ENCODE assay signal across 8 cellular contexts in the genomic region with DNA sequence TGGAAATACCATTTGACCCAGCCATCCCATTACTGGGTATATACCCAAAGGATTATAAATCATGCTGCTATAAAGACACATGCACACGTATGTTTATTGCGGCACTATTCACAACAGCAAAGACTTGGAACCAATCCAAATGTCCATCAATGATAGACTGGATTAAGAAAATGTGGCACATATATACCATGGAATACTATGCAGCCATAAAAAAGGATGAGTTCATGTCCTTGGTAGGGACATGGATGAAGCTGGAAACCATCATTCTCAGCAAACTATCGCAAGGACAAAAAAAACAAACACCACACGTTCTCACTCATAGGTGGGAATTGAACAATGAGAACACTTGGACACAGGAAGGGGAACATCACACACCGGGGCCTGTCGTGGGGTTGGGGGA. TPM values are rescaled to one million over a fixed set of nuclear protein-coding genes. Genes with fewer than 3 reads are reported as not detected.
A peak's percentile ranks its signal among the peaks of the same experiment; 100 is the strongest.
DNase-seq lines count a peak whose midpoint lies in the region; ATAC-seq and TF ChIP-seq lines count a peak whose summit lies in the region.
"Not testable (repeated sequence)": the region's sequence is repeated elsewhere in the genome, so short reads cannot be mapped to it uniquely, and the experiment has no call there.

No MANE protein-coding gene starts in this region.

- not testable (repeated sequence) for TF ChIP-seq CTCF in HEK293 (tag by site-specific recombination; IDR thresholded peaks at IDR 0.05); natural killer cell (IDR thresholded peaks at IDR 0.05)

- intact Hi-C loops in natural killer cell (cut with micrococcal nuclease), result not testable (repeated sequence)

- H3K9me3 ChIP-seq in HEK293 (ENCODE audit: control insufficient read depth, insufficient read depth, low read depth, low read length), result not testable (repeated sequence)

- DNase-seq in activated CD8-positive, alpha-beta memory T cell treated with anti-CD3 and anti-CD28 coated beads, Interleukin-2, amount 10 ng/mL, durations not matched to agents 7 days and 5 days, result peak; percentile 1
- DNase-seq in central memory CD8-positive, alpha-beta T cell (ENCODE audit: low spot score in 2 of 2); effector memory CD8-positive, alpha-beta T cell; immature natural killer cell; natural killer cell; stimulated activated effector memory CD8-positive, alpha-beta T cell treated with anti-CD3 and anti-CD28 coated beads, Interleukin-12 subunit alpha, Interleukin-12 subunit beta, amount 100 ng/mL, for 72 hours (ENCODE audit: low spot score in 2 of 2): not testable (repeated sequence)

- ATAC-seq in activated CD8-positive, alpha-beta memory T cell treated with anti-CD3 and anti-CD28 coated beads, Interleukin-2, amount 10 ng/mL, durations not matched to agents 7 days and 5 days; activated T-helper 17 cell treated with anti-CD3 and anti-CD28 coated beads, Interleukin-2, amount 50 U/mL, for 72 hours (replicated peaks); central memory CD8-positive, alpha-beta T cell (replicated peaks; ENCODE audit: extremely low read depth, poor library complexity, severe bottlenecking); effector memory CD8-positive, alpha-beta T cell (replicated peaks); natural killer cell; stimulated activated effector memory CD8-positive, alpha-beta T cell treated with anti-CD3 and anti-CD28 coated beads, Interleukin-12 subunit alpha, Interleukin-12 subunit beta, amount 100 ng/mL, for 72 hours: not testable (repeated sequence)

- POLR2A ChIA-PET in HEK293 (lab: Yijun Ruan, JAX), result not testable (repeated sequence)

- not testable (repeated sequence) for H3K4me3 ChIP-seq in HEK293 (ENCODE audit: low read depth, low read length)

- H3K4me1 Mint-ChIP-seq in activated CD8-positive, alpha-beta memory T cell treated with anti-CD3 and anti-CD28 coated beads, Interleukin-2, amount 10 ng/mL, durations not matched to agents 7 days and 5 days; activated T-helper 17 cell treated with anti-CD3 and anti-CD28 coated beads, Interleukin-2, amount 50 U/mL, for 72 hours; stimulated activated effector memory CD8-positive, alpha-beta T cell treated with anti-CD3 and anti-CD28 coated beads, Interleukin-12 subunit alpha, Interleukin-12 subunit beta, amount 100 ng/mL, for 72 hours: not testable (repeated sequence)
- H3K4me1 Mint-ChIP-seq in central memory CD8-positive, alpha-beta T cell, result peaks cover 15% of the 10 kb centered on the region
- H3K4me1 Mint-ChIP-seq in effector memory CD8-positive, alpha-beta T cell (ENCODE audit: low read depth in 2 of 2), result peaks cover 18 to 24% of the 10 kb centered on the region in 2 donors
- H3K4me1 Mint-ChIP-seq in immature natural killer cell (peaks cover 37 to 42% of the 10 kb centered on the region in 2 donors), natural killer cell (peaks cover 33 to 38% of the 10 kb centered on the region in 2 donors)

- not testable (repeated sequence) for H3K4me3 Mint-ChIP-seq in activated CD8-positive, alpha-beta memory T cell treated with anti-CD3 and anti-CD28 coated beads, Interleukin-2, amount 10 ng/mL, durations not matched to agents 7 days and 5 days; activated T-helper 17 cell treated with anti-CD3 and anti-CD28 coated beads, Interleukin-2, amount 50 U/mL, for 72 hours; central memory CD8-positive, alpha-beta T cell; effector memory CD8-positive, alpha-beta T cell; immature natural killer cell; natural killer cell; stimulated activated effector memory CD8-positive, alpha-beta T cell treated with anti-CD3 and anti-CD28 coated beads, Interleukin-12 subunit alpha, Interleukin-12 subunit beta, amount 100 ng/mL, for 72 hours

- not testable (repeated sequence) for H3K27me3 Mint-ChIP-seq in activated CD8-positive, alpha-beta memory T cell treated with anti-CD3 and anti-CD28 coated beads, Interleukin-2, amount 10 ng/mL, durations not matched to agents 7 days and 5 days; activated T-helper 17 cell treated with anti-CD3 and anti-CD28 coated beads, Interleukin-2, amount 50 U/mL, for 72 hours; central memory CD8-positive, alpha-beta T cell; effector memory CD8-positive, alpha-beta T cell; immature natural killer cell (ENCODE audit: low read depth in 3 of 3); natural killer cell (ENCODE audit: low read depth in 2 of 2)

- H3K36me3 Mint-ChIP-seq in activated CD8-positive, alpha-beta memory T cell treated with anti-CD3 and anti-CD28 coated beads, Interleukin-2, amount 10 ng/mL, durations not matched to agents 7 days and 5 days, result peaks cover 50% of the 10 kb centered on the region
- H3K36me3 Mint-ChIP-seq in activated T-helper 17 cell treated with anti-CD3 and anti-CD28 coated beads, Interleukin-2, amount 50 U/mL, for 72 hours (ENCODE audit: low read depth), result peaks cover 28% of the 10 kb centered on the region
- peaks cover 32% of the 10 kb centered on the region for H3K36me3 Mint-ChIP-seq in central memory CD8-positive, alpha-beta T cell (ENCODE audit: insufficient read depth)
- H3K36me3 Mint-ChIP-seq in effector memory CD8-positive, alpha-beta T cell (ENCODE audit: insufficient read depth), result peaks cover 37% of the 10 kb centered on the region
- peaks cover 29 to 40% (median 37%) of the 10 kb centered on the region in 3 donors for H3K36me3 Mint-ChIP-seq in immature natural killer cell
- not testable (repeated sequence) for H3K36me3 Mint-ChIP-seq in natural killer cell
- peaks cover 38% of the 10 kb centered on the region for H3K36me3 Mint-ChIP-seq in stimulated activated effector memory CD8-positive, alpha-beta T cell treated with anti-CD3 and anti-CD28 coated beads, Interleukin-12 subunit alpha, Interleukin-12 subunit beta, amount 100 ng/mL, for 72 hours

- not testable (repeated sequence) for H3K4me1 ChIP-seq in HEK293 (ENCODE audit: control insufficient read depth, insufficient read depth, low read length)

- not testable (repeated sequence) for H3K36me3 ChIP-seq in HEK293 (ENCODE audit: control insufficient read depth in 2 of 2, insufficient read depth in 1 of 2, low read length in 2 of 2)

- peak overlapping the region; percentile 28 for H3K27ac Mint-ChIP-seq in activated CD8-positive, alpha-beta memory T cell treated with anti-CD3 and anti-CD28 coated beads, Interleukin-2, amount 10 ng/mL, durations not matched to agents 7 days and 5 days
- peak overlapping the region; percentile 30 for H3K27ac Mint-ChIP-seq in activated T-helper 17 cell treated with anti-CD3 and anti-CD28 coated beads, Interleukin-2, amount 50 U/mL, for 72 hours
- peak overlapping the region; percentile 53 for H3K27ac Mint-ChIP-seq in central memory CD8-positive, alpha-beta T cell (ENCODE audit: low read depth)
- peak overlapping the region; percentile 27 to 62 for H3K27ac Mint-ChIP-seq in effector memory CD8-positive, alpha-beta T cell
- H3K27ac Mint-ChIP-seq in immature natural killer cell, result peak overlapping the region; percentile 7 to 84 (median 61)
- peak overlapping the region; percentile 58 to 70 for H3K27ac Mint-ChIP-seq in natural killer cell
- peak overlapping the region; percentile 17 for H3K27ac Mint-ChIP-seq in stimulated activated effector memory CD8-positive, alpha-beta T cell treated with anti-CD3 and anti-CD28 coated beads, Interleukin-12 subunit alpha, Interleukin-12 subunit beta, amount 100 ng/mL, for 72 hours

- H3K9me3 Mint-ChIP-seq in activated CD8-positive, alpha-beta memory T cell treated with anti-CD3 and anti-CD28 coated beads, Interleukin-2, amount 10 ng/mL, durations not matched to agents 7 days and 5 days (ENCODE audit: low read depth); activated T-helper 17 cell treated with anti-CD3 and anti-CD28 coated beads, Interleukin-2, amount 50 U/mL, for 72 hours; central memory CD8-positive, alpha-beta T cell; effector memory CD8-positive, alpha-beta T cell; immature natural killer cell; natural killer cell; stimulated activated effector memory CD8-positive, alpha-beta T cell treated with anti-CD3 and anti-CD28 coated beads, Interleukin-12 subunit alpha, Interleukin-12 subunit beta, amount 100 ng/mL, for 72 hours: not testable (repeated sequence)

- not testable (repeated sequence) for H3K27ac ChIP-seq in HEK293 (ENCODE audit: extremely low read depth, low read depth, low read length)

- CTCF ChIA-PET in HEK293 (lab: Yijun Ruan, JAX); activated CD8-positive, alpha-beta memory T cell treated with anti-CD3 and anti-CD28 coated beads, Interleukin-2, amount 10 ng/mL, durations not matched to agents 7 days and 5 days (lab: Charles Lee): not testable (repeated sequence)

RNA-seq across cellular contexts. Expression of a gene that starts 9.0 kb away (rescaled TPM):
- 10 to 100 TPM in 1 of 2 experiments, 1 to 10 TPM in 1; 6.0 to 10.7 TPM for total RNA-seq in activated CD8-positive, alpha-beta memory T cell treated with anti-CD3 and anti-CD28 coated beads, Interleukin-2, amount 10 ng/mL, durations not matched to agents 7 days and 5 days
- total RNA-seq in activated T-helper 17 cell treated with anti-CD3 and anti-CD28 coated beads, Interleukin-2, amount 50 U/mL, for 72 hours, result 1 to 10 TPM in 1 of 2 donors, under 1 TPM in 1; 0.64 to 5.5 TPM
- 1 to 10 TPM in 2 of 3 donors, under 1 TPM in 1; 0.88 to 4.8 (median 3.5) TPM for polyA plus RNA-seq in immature natural killer cell
- 10 to 100 TPM; 16.5 to 20.9 (median 19.4) TPM for total RNA-seq in natural killer cell

RNA-seq across cellular contexts. Expression of a gene that starts 9.3 kb away (rescaled TPM):
- total RNA-seq in activated CD8-positive, alpha-beta memory T cell treated with anti-CD3 and anti-CD28 coated beads, Interleukin-2, amount 10 ng/mL, durations not matched to agents 7 days and 5 days, result 10 to 100 TPM; 12.5 to 24.6 TPM
- total RNA-seq in activated T-helper 17 cell treated with anti-CD3 and anti-CD28 coated beads, Interleukin-2, amount 50 U/mL, for 72 hours, result 1 to 10 TPM; 4.8 to 6.3 TPM
- polyA plus RNA-seq in immature natural killer cell, result 10 to 100 TPM; 15.0 to 18.7 (median 15.3) TPM
- total RNA-seq in natural killer cell, result 10 to 100 TPM; 34.8 to 52.3 (median 39.3) TPM

RNA-seq across cellular contexts. Expression of a gene that starts 34.1 kb away (rescaled TPM):
- total RNA-seq in activated CD8-positive, alpha-beta memory T cell treated with anti-CD3 and anti-CD28 coated beads, Interleukin-2, amount 10 ng/mL, durations not matched to agents 7 days and 5 days, result 100 to 1,000 TPM; 106 to 107 TPM
- total RNA-seq in activated T-helper 17 cell treated with anti-CD3 and anti-CD28 coated beads, Interleukin-2, amount 50 U/mL, for 72 hours, result 100 to 1,000 TPM; 100 to 112 TPM
- 100 to 1,000 TPM; 146 to 193 (median 169) TPM for polyA plus RNA-seq in immature natural killer cell
- 100 to 1,000 TPM in 2 of 3 donors, 10 to 100 TPM in 1; 87.0 to 131 (median 107) TPM for total RNA-seq in natural killer cell
